8 cellular contexts compared by ENCODE assay signal in the genomic region with DNA sequence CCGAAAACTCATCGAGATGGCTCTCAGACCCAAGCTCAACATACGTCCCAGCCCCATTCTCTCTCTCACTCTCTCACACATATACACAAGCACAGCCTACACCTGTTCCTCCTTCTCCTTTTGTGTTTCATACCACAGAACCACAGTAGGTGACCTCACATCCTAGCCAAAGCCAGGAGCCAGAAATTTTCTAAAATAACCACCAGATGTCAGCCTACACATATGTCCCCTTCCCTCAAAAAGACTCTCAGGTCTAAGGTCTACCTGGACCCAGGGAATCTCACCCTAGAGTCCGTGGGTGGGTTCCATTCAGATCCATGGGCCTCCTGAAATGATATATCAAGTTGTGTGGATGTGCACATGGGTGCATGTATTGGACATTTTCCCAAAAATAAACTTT.
DNase-seq lines count a peak whose midpoint lies in the region; ATAC-seq and TF ChIP-seq lines count a peak whose summit lies in the region.

No MANE protein-coding gene starts in this region.

- TF ChIP-seq POLR2A in adrenal gland (IDR thresholded peaks at IDR 0.05), result no peak

- no peak for DNase-seq in BJ (ENCODE audit: low read depth)
- peak; percentile 68 for DNase-seq in NCI-H526 treated with DMSO at 0.1 percent for 48 hours (lab: John Stamatoyannopoulos, UW)
- DNase-seq in fibroblast of peridontal ligament (ENCODE audit: extremely low read depth), result peak; percentile 35
- no peak for DNase-seq in omental fat pad (ENCODE audit: low spot score)
- DNase-seq in ascending aorta (ENCODE audit: low spot score in 2 of 2), result no peak
- no peak for DNase-seq in adrenal gland

- no peaks in the 10 kb centered on the region for H3K9me3 ChIP-seq in ascending aorta
- H3K9me3 ChIP-seq in adrenal gland (replicated peaks in 1 of 3), result no peaks in the 10 kb centered on the region

- H3K4me3 ChIP-seq in BJ (ENCODE audit: low read depth, low read length) (no peak overlapping the region), ascending aorta (no peak overlapping the region), adrenal gland (no peak overlapping the region)

- H3K36me3 ChIP-seq in BJ (ENCODE audit: control insufficient read depth, insufficient read depth, low read length), result no peaks in the 10 kb centered on the region
- H3K36me3 ChIP-seq in ascending aorta, result no peaks in the 10 kb centered on the region
- no peaks in the 10 kb centered on the region for H3K36me3 ChIP-seq in adrenal gland (replicated peaks in 1 of 2)

- CTCF ChIA-PET in BJ (lab: Yijun Ruan, JAX), result interaction anchor here (0.6 to 2.6 kb wide), 8 partner anchors 9 to 804 kb away, joined by 3 to 8 read pairs (median 3); no protein-coding TSS in a partner anchor

- ATAC-seq in GM18870 (IDR thresholded peaks at IDR 0.05; ENCODE audit: unreplicated experiment), result peak; percentile 97
- ATAC-seq in HG03064 (IDR thresholded peaks at IDR 0.05; ENCODE audit: low read depth, unreplicated experiment), result peak; percentile 81
- ATAC-seq in omental fat pad (ENCODE audit: low FRiP score), result no peak

- peak; percentile 43 for TF ChIP-seq CTCF in BJ (IDR thresholded peaks at IDR 0.05; ENCODE audit: insufficient read depth, low read depth, low read length)
- TF ChIP-seq CTCF in omental fat pad (IDR thresholded peaks at IDR 0.05), result no peak
- no peak for TF ChIP-seq CTCF in ascending aorta (IDR thresholded peaks at IDR 0.05)
- peak in 1 of 6 experiments; percentile 26 for TF ChIP-seq CTCF in adrenal gland (IDR thresholded peaks at IDR 0.05)

- POLR2A ChIA-PET in BJ (lab: Charles Lee), result no interaction called here

- intact Hi-C loops in ascending aorta (cut with DNase I), result no loop called here
- intact Hi-C loops in adrenal gland (cut with DNase I), result no loop called here

- H3K27ac ChIP-seq in ascending aorta (no peak overlapping the region), adrenal gland (no peak overlapping the region)

- WGBS in adrenal gland, 4 donors, result 54 to 69% (median 65%) methylated on average over 4 of the region's 4 CpGs

- H3K27me3 ChIP-seq in BJ (ENCODE audit: control insufficient read depth, insufficient read depth, low read length) (0 out of 2 replicates have a peak, but pooled peaks cover 1% of the 10 kb centered on the region), ascending aorta (no peaks in the 10 kb centered on the region), adrenal gland (no peaks in the 10 kb centered on the region)

- H3K4me1 ChIP-seq in ascending aorta (no peaks in the 10 kb centered on the region), adrenal gland (replicated peaks in 1 of 2) (peaks cover 0 to 11% of the 10 kb centered on the region in 2 donors)

Comparison
In these comparisons a context has a peak if more than half of its experiments do, and no peak if none do; other contexts are left out.
1. DNase-seq: peak in NCI-H526 treated with DMSO at 0.1 percent for 48 hours (single experiment) and fibroblast of peridontal ligament (single experiment); none in BJ (single experiment), omental fat pad (single experiment), ascending aorta (0 of 2) and adrenal gland (0 of 7).